Comparison of ENCODE assay signal across 11 cellular contexts in genomic region chr19:1018932-1019615, GRCh38. TPM values are rescaled to one million over a fixed set of nuclear protein-coding genes. Genes with fewer than 3 reads are reported as not detected.
A peak's percentile ranks its signal among the peaks of the same experiment; 100 is the strongest.
DNase-seq lines count a peak whose midpoint lies in the region; ATAC-seq and TF ChIP-seq lines count a peak whose summit lies in the region.
"Had no signal": no experiment of that assay in that cellular context is flagged by ENCODE, and none has a peak within 500 bp of the region (broad histone marks: within the 10 kb centered on the region; RNA-seq: fewer than 3 reads in every experiment).

No MANE protein-coding gene starts in this region.

- TF ChIP-seq POLR2A in right lobe of liver (IDR thresholded peaks at IDR 0.05): no peak
- TF ChIP-seq POLR2A in transverse colon (IDR thresholded peaks at IDR 0.05): no peak

- no peak for TF ChIP-seq CTCF in right lobe of liver (IDR thresholded peaks at IDR 0.05)
- TF ChIP-seq CTCF in transverse colon (IDR thresholded peaks at IDR 0.05): no peak

- H3K4me1 Mint-ChIP-seq in activated T-cell treated with anti-CD3 and anti-CD28 coated beads, Interleukin-2, amount 50 U/mL, for 72 hours (ENCODE audit: low read depth): peaks cover 42% of the 10 kb centered on the region

- H3K27me3 ChIP-seq in adipocyte (replicated peaks; ENCODE audit: control insufficient read depth, insufficient read depth, low read length) (no peaks in the 10 kb centered on the region), right lobe of liver (no peaks in the 10 kb centered on the region), transverse colon (no peaks in the 10 kb centered on the region)

- no peaks in the 10 kb centered on the region for H3K27me3 Mint-ChIP-seq in activated T-cell treated with anti-CD3 and anti-CD28 coated beads, Interleukin-2, amount 50 U/mL, for 72 hours (ENCODE audit: low read depth)

- intact Hi-C loops in right lobe of liver (cut with DNase I) (no loop called here), transverse colon (cut with DNase I; ENCODE audit: low total_unique reads) (no loop called here)

- DNase-seq in activated T-cell treated with anti-CD3 and anti-CD28 coated beads, Interleukin-2, amount 50 U/mL, for 72 hours: no peak
- no peak for DNase-seq in activated T-cell treated with anti-CD3 and anti-CD28 coated beads, Interleukin-2, amount 50 U/mL, for 1 hour
- DNase-seq in adipocyte (ENCODE audit: low read depth) (no peak), right lobe of liver (peak in 1 of 3 donors; percentile 25), transverse colon (no peak)
- DNase-seq in activated effector memory CD4-positive, alpha-beta T cell treated with anti-CD3 and anti-CD28 coated beads, Interleukin-2, amount 50 U/mL, for 16 hours: no peak
- DNase-seq: hippocampal formation had no signal

- TF ChIP-seq EP300 in transverse colon (IDR thresholded peaks at IDR 0.05; ENCODE audit: low read depth): no peak

- H3K9ac ChIP-seq in adipocyte (ENCODE audit: low read length): peak overlapping the region; percentile 96

- no peaks in the 10 kb centered on the region for H3K9me3 Mint-ChIP-seq in activated T-cell treated with anti-CD3 and anti-CD28 coated beads, Interleukin-2, amount 50 U/mL, for 72 hours

- in situ Hi-C loops in transverse colon (cut with MboI; ENCODE audit: low pct_ligation_motif_present in 1 of 4, low pct_unique_long_range_greater_than_20kb in 1 of 4, low sequenced_read_pairs in 3 of 4): no loop called here

- H3K9me3 ChIP-seq in adipocyte (ENCODE audit: control insufficient read depth, low read length) (no peaks in the 10 kb centered on the region), right lobe of liver (no peaks in the 10 kb centered on the region), transverse colon (no peaks in the 10 kb centered on the region)

- H3K4me3 ChIP-seq in adipocyte (ENCODE audit: low read length): peak overlapping the region; percentile 93
- peak overlapping the region; percentile 72 to 81 (median 72) for H3K4me3 ChIP-seq in right lobe of liver
- H3K4me3 ChIP-seq in transverse colon: peak overlapping the region in 3 of 4 donors; percentile 64 to 100 (median 89)

- peaks cover 43% of the 10 kb centered on the region for H3K4me1 ChIP-seq in adipocyte (ENCODE audit: control insufficient read depth, insufficient read depth, low read length)
- H3K4me1 ChIP-seq in right lobe of liver: peaks cover 0 to 47% (median 11%) of the 10 kb centered on the region in 4 donors
- peaks cover 47 to 57% (median 53%) of the 10 kb centered on the region in 4 donors for H3K4me1 ChIP-seq in transverse colon

- peaks cover 0 to 10% of the 10 kb centered on the region in 2 donors for H3K36me3 Mint-ChIP-seq in activated T-cell treated with anti-CD3 and anti-CD28 coated beads, Interleukin-2, amount 50 U/mL, for 72 hours (ENCODE audit: insufficient read depth in 2 of 2)

- H3K36me3 ChIP-seq in adipocyte (ENCODE audit: control insufficient read depth, insufficient read depth, low read length, severe bottlenecking) (no peaks in the 10 kb centered on the region), right lobe of liver (peaks cover 0 to under 1% (median 0%) of the 10 kb centered on the region in 4 donors), transverse colon (peaks cover 0 to under 1% (median 0%) of the 10 kb centered on the region in 4 donors)

- WGBS in right lobe of liver (ENCODE audit: insufficient coverage, low coverage, low lambda C conversion rate, missing lambda C conversion rate): 5% methylated on average over 3 of the region's 17 CpGs
- 20 to 41% methylated on average over 3 to 16 of the region's 17 CpGs for WGBS in transverse colon (ENCODE audit: low coverage in 1 of 2), 2 donors

- H3K27ac Mint-ChIP-seq in activated T-cell treated with anti-CD3 and anti-CD28 coated beads, Interleukin-2, amount 50 U/mL, for 72 hours: no peak overlapping the region

- peak overlapping the region; percentile 93 to 95 for H3K4me3 Mint-ChIP-seq in activated T-cell treated with anti-CD3 and anti-CD28 coated beads, Interleukin-2, amount 50 U/mL, for 72 hours

- H3K27ac ChIP-seq in right lobe of liver: peak overlapping the region in 1 of 3 donors; percentile 94
- peak overlapping the region in 2 of 4 donors; percentile 2 to 92 for H3K27ac ChIP-seq in transverse colon

- no peak for ATAC-seq in activated T-cell treated with anti-CD3 and anti-CD28 coated beads, Interleukin-2, amount 50 U/mL, for 72 hours (replicated peaks in 1 of 2)
- ATAC-seq in right lobe of liver: no peak
- no peak for ATAC-seq in GM21390 (IDR thresholded peaks at IDR 0.05; ENCODE audit: unreplicated experiment)
- ATAC-seq in HG02763 (IDR thresholded peaks at IDR 0.05; ENCODE audit: unreplicated experiment): no peak

RNA-seq across cellular contexts. Expression of gene TMEM259, which starts 1.8 kb away (rescaled TPM):
- 100 to 1,000 TPM; 125 to 127 TPM for total RNA-seq in activated T-cell treated with anti-CD3 and anti-CD28 coated beads, Interleukin-2, amount 50 U/mL, for 72 hours
- 100 to 1,000 TPM in 2 of 6 experiments, 10 to 100 TPM in 4; 82.6 to 180 (median 93.2) TPM for total RNA-seq in right lobe of liver
- total RNA-seq in transverse colon: 100 to 1,000 TPM; 226 to 676 (median 303) TPM

RNA-seq across cellular contexts. Expression of gene RNU6-2, which starts 2.2 kb away (rescaled TPM):
- total RNA-seq in activated T-cell treated with anti-CD3 and anti-CD28 coated beads, Interleukin-2, amount 50 U/mL, for 72 hours: not detected
- total RNA-seq in right lobe of liver (not detected), transverse colon (not detected)
- total RNA-seq: Daoy; T-helper 2 cell treated with Interferon-gamma antibody and Interleukin-4, amounts not matched to agents 100 ng/mL and 5 ng/mL, for 36 hours had no signal

RNA-seq across cellular contexts. Expression of gene CNN2, which starts 7.3 kb away (rescaled TPM):
- 100 to 1,000 TPM in 1 of 2 donors, 10 to 100 TPM in 1; 98.9 to 124 TPM for total RNA-seq in activated T-cell treated with anti-CD3 and anti-CD28 coated beads, Interleukin-2, amount 50 U/mL, for 72 hours
- total RNA-seq in right lobe of liver (10 to 100 TPM; 16.4 to 53.8 (median 22.2) TPM), transverse colon (10 to 100 TPM; 39.2 to 57.6 (median 48.2) TPM)

RNA-seq across cellular contexts. Expression of gene GRIN3B, which starts 18.9 kb away (rescaled TPM):
- total RNA-seq in activated T-cell treated with anti-CD3 and anti-CD28 coated beads, Interleukin-2, amount 50 U/mL, for 72 hours: under 1 TPM; 0.10 to 0.35 TPM
- total RNA-seq in right lobe of liver: under 1 TPM in 1 of 6 experiments, not detected in 5; 0.06 TPM
- 1 to 10 TPM in 1 of 4 donors, not detected in 3; 1.6 TPM for total RNA-seq in transverse colon
- total RNA-seq: Daoy; T-helper 2 cell treated with Interferon-gamma antibody and Interleukin-4, amounts not matched to agents 100 ng/mL and 5 ng/mL, for 36 hours had no signal

RNA-seq across cellular contexts. Expression of gene ABCA7, which starts 20.8 kb away (rescaled TPM):
- total RNA-seq in activated T-cell treated with anti-CD3 and anti-CD28 coated beads, Interleukin-2, amount 50 U/mL, for 72 hours: 10 to 100 TPM; 34.3 to 37.1 TPM
- 10 to 100 TPM in 3 of 6 experiments, 1 to 10 TPM in 3; 4.8 to 14.6 (median 9.1) TPM for total RNA-seq in right lobe of liver
- 100 to 1,000 TPM in 1 of 4 donors, 10 to 100 TPM in 3; 47.1 to 128 (median 82.0) TPM for total RNA-seq in transverse colon
